ENCODE assay signal across 8 cellular contexts in the genomic region with DNA sequence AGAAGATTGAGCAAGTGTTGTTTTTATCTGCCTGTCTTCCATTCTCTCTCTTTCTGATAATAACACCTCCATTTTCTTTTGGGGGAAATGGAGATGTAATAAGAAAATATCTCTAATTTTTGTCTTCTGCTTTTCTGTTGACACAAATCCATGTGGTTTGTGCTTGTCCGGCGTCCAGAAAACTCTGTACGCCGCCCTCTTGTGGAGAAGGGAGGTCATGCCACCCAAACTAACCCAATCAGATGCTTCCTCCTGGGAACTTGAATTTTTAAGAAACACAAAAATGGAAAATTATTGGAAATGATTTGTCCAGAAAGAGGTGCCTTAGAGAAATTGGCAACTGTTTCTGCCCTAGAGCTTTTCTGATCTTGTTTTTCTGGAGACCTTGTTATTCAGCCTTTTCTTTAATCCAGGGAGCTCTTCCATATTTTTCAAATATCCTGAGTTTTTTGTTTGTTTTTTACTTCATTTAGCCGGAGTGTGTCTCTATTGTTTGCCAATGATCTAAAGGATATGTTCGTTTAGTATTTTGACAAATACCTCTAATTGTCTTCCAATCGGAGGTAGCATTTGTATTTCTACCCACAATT. TPM values are rescaled to one million over a fixed set of nuclear protein-coding genes. Genes with fewer than 3 reads are reported as not detected.
DNase-seq lines count a peak whose midpoint lies in the region; ATAC-seq, FAIRE-seq and TF ChIP-seq lines count a peak whose summit lies in the region.

No MANE protein-coding gene starts in this region.

- H3K27ac ChIP-seq in Panc1 (ENCODE audit: low read length) (no peak overlapping the region), keratinocyte (ENCODE audit: control insufficient read depth, insufficient read depth, low read length) (no peak overlapping the region)

- POLR2A ChIA-PET in Panc1 (lab: Charles Lee), result no interaction called here

- intact Hi-C loops in Panc1 (cut with micrococcal nuclease; ENCODE audit: unreplicated experiment), result no loop called here

- no peaks in the 10 kb centered on the region for H4K20me1 ChIP-seq in keratinocyte (ENCODE audit: control insufficient read depth, extremely low read depth, insufficient read depth, low read length)

- H3K9ac ChIP-seq in keratinocyte (ENCODE audit: control insufficient read depth, extremely low read depth, insufficient read depth, low read length), result no peak overlapping the region

- no peaks in the 10 kb centered on the region; the same call in 1 of the 2 replicates for H3K36me3 ChIP-seq in Panc1 (ENCODE audit: control insufficient read depth, insufficient read depth, low read length)
- H3K36me3 ChIP-seq in keratinocyte (ENCODE audit: control insufficient read depth in 2 of 2, extremely low read depth in 1 of 2, insufficient read depth in 2 of 2, low read length in 2 of 2), result no peaks in the 10 kb centered on the region

- in situ Hi-C loops in Panc1 (cut with HindIII; ENCODE audit: low pct_unique_long_range_greater_than_20kb, low sequenced_read_pairs), result no loop called here
- in situ Hi-C loops in astrocyte of the spinal cord (cut with HindIII; ENCODE audit: low sequenced_read_pairs), result no loop called here

- H3K79me2 ChIP-seq in keratinocyte (ENCODE audit: control insufficient read depth, insufficient read depth, low read length), result no peaks in the 10 kb centered on the region

- H3K9me3 ChIP-seq in Panc1 (ENCODE audit: control insufficient read depth, insufficient read depth, low read depth, low read length), result no peaks in the 10 kb centered on the region
- H3K9me3 ChIP-seq in keratinocyte (ENCODE audit: control insufficient read depth, low read depth, low read length), result no peaks in the 10 kb centered on the region

- CTCF ChIA-PET in Panc1 (lab: Charles Lee), result no interaction called here

- H3K4me1 ChIP-seq in Panc1 (ENCODE audit: control insufficient read depth, insufficient read depth, low read length) (no peaks in the 10 kb centered on the region), keratinocyte (ENCODE audit: control insufficient read depth, extremely low read depth, insufficient read depth, low read length) (no peaks in the 10 kb centered on the region)

- H3K4me2 ChIP-seq in keratinocyte (ENCODE audit: control insufficient read depth, extremely low read depth, insufficient read depth, low read depth, low read length), result no peak overlapping the region

- no peak overlapping the region for H3K4me3 ChIP-seq in Panc1 (ENCODE audit: low read depth in 2 of 2, low read length in 2 of 2)
- no peak overlapping the region for H3K4me3 ChIP-seq in astrocyte of the spinal cord (ENCODE audit: low read depth, low read length)
- no peak overlapping the region for H3K4me3 ChIP-seq in keratinocyte (ENCODE audit: control insufficient read depth in 2 of 3, extremely low read depth in 1 of 3, insufficient read depth in 2 of 3, low read depth in 1 of 3, low read length in 3 of 3)

- dilution Hi-C loops in keratinocyte (cut with MboI; ENCODE audit: extremely low pct_ligation_motif_present, low sequenced_read_pairs), result loop anchor here (25.0 kb wide), 1 partner anchor 486 kb away; no protein-coding TSS in a partner anchor

- peaks cover 5% of the 10 kb centered on the region; the same call in 1 of the 2 replicates for H3K27me3 ChIP-seq in Panc1 (ENCODE audit: control insufficient read depth, insufficient read depth, low read length)
- H3K27me3 ChIP-seq in keratinocyte (ENCODE audit: control insufficient read depth, extremely low read depth, insufficient read depth, low read length), result no peaks in the 10 kb centered on the region

- no peaks in the 10 kb centered on the region for H3K9me1 ChIP-seq in keratinocyte (ENCODE audit: control insufficient read depth, extremely low read depth, insufficient read depth, low read length)

- ATAC-seq in HG02678 (IDR thresholded peaks at IDR 0.05; ENCODE audit: unreplicated experiment) (peak; percentile 48), Panc1 (no peak; the same call in 1 of the 2 replicates), HG03442 (IDR thresholded peaks at IDR 0.05; ENCODE audit: unreplicated experiment) (no peak)

- TF ChIP-seq CTCF in Panc1 (IDR thresholded peaks at IDR 0.05), result peak; percentile 88
- TF ChIP-seq CTCF in astrocyte of the spinal cord (IDR thresholded peaks at IDR 0.05; ENCODE audit: low read depth, low read length), result peak; percentile 89
- TF ChIP-seq CTCF in keratinocyte (optimal IDR thresholded peaks at IDR 0.05 in 1 of 3, IDR thresholded peaks at IDR 0.05 in 1 of 3, conservative IDR thresholded peaks at IDR 0.05 in 1 of 3; ENCODE audit: extremely low read depth in 1 of 3, insufficient read depth in 2 of 3, low read length in 3 of 3), result peak; percentile 62 to 82 (median 77)

- DNase-seq in D341Med (ENCODE audit: low spot score), result peak; percentile 66
- DNase-seq in Panc1 (ENCODE audit: low read depth, low spot score), result no peak
- DNase-seq in astrocyte of the spinal cord (ENCODE audit: low read depth, low spot score), result peak; percentile 69
- peak; percentile 17 for DNase-seq in keratinocyte (ENCODE audit: low read depth, low spot score)
- DNase-seq in stimulated activated CD8-positive, alpha-beta memory T cell treated with anti-CD3 and anti-CD28 coated beads, Interleukin-4, amount 100 ng/mL, for 24 hours (ENCODE audit: low read depth), result peak; percentile 31
- DNase-seq in islet precursor cell, result no peak

- BruUV-seq in Panc1 (replicated peaks; lab: Mats Ljungman, UMichigan), result no TSS peak

- FAIRE-seq in keratinocyte (lab: Jason Lieb, UNC), result no peak

- H2AFZ ChIP-seq in keratinocyte (ENCODE audit: control insufficient read depth, low read length), result no peak overlapping the region

RNA-seq across cellular contexts. Expression of a gene that starts 17.8 kb away (rescaled TPM):
- total RNA-seq in Panc1 (2021; ENCODE audit: unreplicated experiment), result 0.23 TPM
- polyA plus RNA-seq in Panc1 (2012; ENCODE audit: insufficient read length), result 0.28 TPM
- polyA plus RNA-seq in keratinocyte, result 0.06 TPM in 1 of 3 replicates, not detected in the others
- not detected for polyA plus RNA-seq in keratinocyte (2011; ENCODE audit: low read depth)
- not detected in 2 replicates for polyA plus RNA-seq in keratinocyte (2011; cell fraction: cytosol; rRNA removed)
- not detected in 2 replicates for polyA plus RNA-seq in keratinocyte (2011; cell fraction: nucleus; rRNA removed)
- polyA plus RNA-seq in keratinocyte (2012; ENCODE audit: low replicate concordance), result not detected in 2 replicates
- not detected in 3 replicates for polyA minus RNA-seq in keratinocyte
- not detected for polyA minus RNA-seq in keratinocyte (2011; cell fraction: cytosol; rRNA and poly(A)+ RNA removed)
- not detected in 2 replicates for polyA minus RNA-seq in keratinocyte (2011; cell fraction: nucleus; rRNA and poly(A)+ RNA removed)

Comparison
In these comparisons a context has a peak if more than half of its experiments do, and no peak if none do; other contexts are left out.
1. DNase-seq: peak in D341Med (single experiment), astrocyte of the spinal cord (single experiment), keratinocyte (single experiment) and stimulated activated CD8-positive, alpha-beta memory T cell treated with anti-CD3 and anti-CD28 coated beads, Interleukin-4, amount 100 ng/mL, for 24 hours (single experiment); none in Panc1 (single experiment) and islet precursor cell (single experiment).
2. Peak in every context shown above with its lines, with median percentiles within 50 percentile points of each other: CTCF ChIP-seq.